In genomic region chr14:86038401-86038985, GRCh38 we compare ENCODE assay signal across 8 cellular contexts.
DNase-seq lines count a peak whose midpoint lies in the region; ATAC-seq lines count a peak whose summit lies in the region.

No MANE protein-coding gene starts in this region.

- peak; percentile 90 for ATAC-seq in GM18868 (IDR thresholded peaks at IDR 0.05; ENCODE audit: unreplicated experiment)
- ATAC-seq in HG03097 (IDR thresholded peaks at IDR 0.05; ENCODE audit: low FRiP score, unreplicated experiment), result peak; percentile 76
- ATAC-seq in activated T-cell treated with anti-CD3 and anti-CD28 coated beads, Interleukin-2, amount 50 U/mL, for 72 hours (replicated peaks in 1 of 2), result peak; percentile 49 to 69
- ATAC-seq in left cardiac atrium, result peak in 1 of 2 donors; percentile 54

- peak; percentile 73 for DNase-seq in AG20443 (ENCODE audit: low spot score)
- DNase-seq in NCI-H748 treated with DMSO at 0.1 percent for 48 hours (lab: John Stamatoyannopoulos, UW), result peak; percentile 67
- peak; percentile 36 to 39 for DNase-seq in activated T-cell treated with anti-CD3 and anti-CD28 coated beads, Interleukin-2, amount 50 U/mL, for 72 hours
- DNase-seq in left cardiac atrium, result peak; percentile 29
- DNase-seq in stimulated activated CD4-positive, alpha-beta T cell treated with anti-CD3 and anti-CD28 coated beads, Interleukin-15, amount 100 ng/mL, for 24 hours, result peak; percentile 47
- DNase-seq in DMS79 (lab: John Stamatoyannopoulos, UW), result no peak

- no peaks in the 10 kb centered on the region for H3K9me3 Mint-ChIP-seq in activated T-cell treated with anti-CD3 and anti-CD28 coated beads, Interleukin-2, amount 50 U/mL, for 72 hours

- H3K4me3 Mint-ChIP-seq in activated T-cell treated with anti-CD3 and anti-CD28 coated beads, Interleukin-2, amount 50 U/mL, for 72 hours, result no peak overlapping the region

- intact Hi-C loops in left cardiac atrium (cut with DNase I), result no loop called here

- peaks cover 0 to 1% of the 10 kb centered on the region in 2 donors for H3K36me3 Mint-ChIP-seq in activated T-cell treated with anti-CD3 and anti-CD28 coated beads, Interleukin-2, amount 50 U/mL, for 72 hours (ENCODE audit: insufficient read depth in 2 of 2)

- no peak overlapping the region for H3K27ac Mint-ChIP-seq in activated T-cell treated with anti-CD3 and anti-CD28 coated beads, Interleukin-2, amount 50 U/mL, for 72 hours

- H3K27me3 Mint-ChIP-seq in activated T-cell treated with anti-CD3 and anti-CD28 coated beads, Interleukin-2, amount 50 U/mL, for 72 hours (ENCODE audit: low read depth), result no peaks in the 10 kb centered on the region

- H3K4me1 Mint-ChIP-seq in activated T-cell treated with anti-CD3 and anti-CD28 coated beads, Interleukin-2, amount 50 U/mL, for 72 hours (ENCODE audit: low read depth), result no peaks in the 10 kb centered on the region
